23 cellular contexts compared by ENCODE assay signal in the genomic region with DNA sequence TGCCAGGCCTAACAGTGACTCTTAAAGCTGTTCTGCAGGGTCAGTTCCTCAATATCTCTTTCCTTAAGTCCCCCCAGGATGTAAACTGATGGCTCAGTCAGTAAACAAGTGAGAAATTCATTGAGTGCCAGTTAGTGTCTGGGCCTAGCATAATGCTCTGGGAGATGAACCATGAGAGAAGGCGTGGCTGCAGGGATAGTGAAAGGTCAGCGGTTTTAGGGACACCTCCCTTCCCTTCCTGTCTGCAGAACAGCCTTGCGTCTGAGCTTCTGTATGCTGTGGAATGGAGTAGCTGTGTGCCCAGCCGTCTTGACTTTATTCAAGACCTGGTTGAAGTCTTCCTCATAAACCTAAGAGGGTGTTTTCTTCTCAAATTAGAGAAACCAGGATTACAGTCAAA. TPM values are rescaled to one million over a fixed set of nuclear protein-coding genes. Genes with fewer than 3 reads are reported as not detected.
"Had no signal": no experiment of that assay in that cellular context is flagged by ENCODE, and none has a peak within 500 bp of the region (broad histone marks: within the 10 kb centered on the region; RNA-seq: fewer than 3 reads in every experiment).

No MANE protein-coding gene starts in this region.

- H3K9me3 ChIP-seq: MG63, SK-N-SH had no signal

- H3K27me3 ChIP-seq: MG63 had no signal

- H3K4me3 ChIP-seq: MG63 had no signal

- DNase-seq: Karpas-422, KG1, MG63, NCI-H1092 treated with DMSO at 0.1 percent for 48 hours, NCI-H1436 treated with DMSO at 0.1 percent for 48 hours, NCI-H1694, NCI-H187 treated with DMSO at 0.1 percent for 48 hours, NCI-H2029 treated with DMSO at 0.1 percent for 48 hours, NCI-H2171 treated with DMSO at 0.1 percent for 48 hours, NCI-H345, NCI-H446 treated with DMSO at 0.1 percent for 48 hours, NCI-H510A treated with DMSO at 0.1 percent for 48 hours, NCI-H526, NCI-H748 treated with DMSO at 0.1 percent for 48 hours, SHP77, SK-N-SH, SW 1271, T-helper 1 cell had no signal

- H3K36me3 ChIP-seq: MG63 had no signal

- H3K4me2 ChIP-seq: SK-N-SH had no signal

- FAIRE-seq: HTR-8/SVneo, RCC 7860 had no signal

- H3K27ac ChIP-seq: HL-60, RWPE1 had no signal

- H3K9ac ChIP-seq: SK-N-SH had no signal

RNA-seq across cellular contexts. Expression of gene DMRT3, which starts 46.7 kb away (rescaled TPM):
- total RNA-seq: SK-MEL-5 had no signal
- polyA plus RNA-seq: SK-N-SH had no signal
